Comparison of ENCODE assay signal across 24 cellular contexts in genomic region chr18:21069468-21069867, GRCh38.
"Had no signal": no experiment of that assay in that cellular context is flagged by ENCODE, and none has a peak within 500 bp of the region (broad histone marks: within the 10 kb centered on the region; RNA-seq: fewer than 3 reads in every experiment).

No MANE protein-coding gene starts in this region.

- H3K27ac Mint-ChIP-seq: T-helper 17 cell had no signal

- ATAC-seq: HepG2, SK-N-SH treated with all-trans-retinoic acid at 6 μM for 48 hours, T-helper 17 cell had no signal

- DNase-seq: IMR-90, Karpas-422, KG1, MM.1S, NCI-H1048, NCI-H1105, NCI-H1417, NCI-H1436 treated with DMSO at 0.1 percent for 48 hours, NCI-H1694, NCI-H187 treated with DMSO at 0.1 percent for 48 hours, NCI-H2029 treated with DMSO at 0.1 percent for 48 hours, NCI-H2171, NCI-H226, NCI-H446, NCI-H510A, NCI-H524 treated with DMSO at 0.1 percent for 48 hours, NCI-H69, NCI-H774, Right ventricle myocardium superior, RPMI8226, T-helper 1 cell, T-helper 17 cell had no signal

- H3K27me3 Mint-ChIP-seq: T-helper 17 cell had no signal

- FAIRE-seq: HepG2 had no signal

- H3K4me3 Mint-ChIP-seq: T-helper 17 cell had no signal
